In the genomic region with DNA sequence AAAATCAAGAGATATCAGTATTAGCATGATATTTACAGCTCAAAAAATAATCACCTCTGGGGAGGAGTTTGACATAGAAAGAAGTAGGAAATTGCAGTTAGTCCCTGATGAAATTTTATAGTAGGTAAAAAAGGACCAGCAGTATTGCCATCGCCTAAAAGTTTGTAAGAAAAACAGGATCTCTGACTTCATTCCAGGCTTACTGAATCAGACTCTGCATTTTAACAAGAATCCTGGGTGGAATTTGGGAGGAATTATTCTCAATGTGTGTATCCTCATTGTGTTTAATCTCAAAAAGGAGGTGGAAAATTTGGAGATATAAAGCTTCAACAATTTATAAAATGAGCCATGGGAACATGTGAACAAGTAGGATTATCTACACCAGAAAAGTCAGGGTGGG, we compare ENCODE assay signal across 16 cellular contexts. TPM values are rescaled to one million over a fixed set of nuclear protein-coding genes. Genes with fewer than 3 reads are reported as not detected.
A peak's percentile ranks its signal among the peaks of the same experiment; 100 is the strongest.
DNase-seq lines count a peak whose midpoint lies in the region; ATAC-seq, FAIRE-seq and TF ChIP-seq lines count a peak whose summit lies in the region.
"Had no signal": no experiment of that assay in that cellular context is flagged by ENCODE, and none has a peak within 500 bp of the region (broad histone marks: within the 10 kb centered on the region; RNA-seq: fewer than 3 reads in every experiment).

No MANE protein-coding gene starts in this region.

- H2AFZ ChIP-seq in GM23248, result no peak overlapping the region; the same call in 1 of the 2 replicates

- no peaks in the 10 kb centered on the region for H3K9me3 Mint-ChIP-seq in central memory CD8-positive, alpha-beta T cell
- H3K9me3 Mint-ChIP-seq: CD4-positive, alpha-beta T cell had no signal

- H3K9me3 ChIP-seq in A549 (peaks cover 28% of the 10 kb centered on the region), GM23248 (ENCODE audit: low read depth) (no peaks in the 10 kb centered on the region)
- H3K9me3 ChIP-seq in effector memory CD4-positive, alpha-beta T cell (ENCODE audit: control insufficient read depth, low read length), result no peaks in the 10 kb centered on the region
- H3K9me3 ChIP-seq: Peyer's patch had no signal

- no peak for ATAC-seq in A549
- ATAC-seq in central memory CD8-positive, alpha-beta T cell (replicated peaks; ENCODE audit: extremely low read depth, poor library complexity, severe bottlenecking), result no peak
- ATAC-seq in left lobe of liver, result no peak
- no peak for ATAC-seq in Right ventricle myocardium superior (ENCODE audit: poor library complexity)
- ATAC-seq: K562 had no signal

- in situ Hi-C loops in GM23248 (cut with MboI), result no loop called here

- peaks cover 43% of the 10 kb centered on the region for H3F3A ChIP-seq in GM23248 (ENCODE audit: insufficient read depth)

- H3K9me2 ChIP-seq in GM23248 (ENCODE audit: insufficient read depth), result no peaks in the 10 kb centered on the region

- POLR2A ChIA-PET in A549 (lab: Yijun Ruan, JAX), result no interaction called here

- TF ChIP-seq POLR2A in A549 (IDR thresholded peaks at IDR 0.05; ENCODE audit: low read length), result no peak

- 87% methylated on average over 1 of the region's 1 CpG for WGBS in A549 (ENCODE audit: missing lambda C conversion rate)
- 35 to 47% methylated on average over 1 of the region's 1 CpG for WGBS in GM23248 (ENCODE audit: low coverage in 1 of 2, low lambda C conversion rate in 2 of 2, missing lambda C conversion rate in 2 of 2), 2 experiments

- TF ChIP-seq CTCF in A549 (IDR thresholded peaks at IDR 0.05), result no peak
- TF ChIP-seq CTCF in fibroblast of pulmonary artery (IDR thresholded peaks at IDR 0.05; ENCODE audit: low read length, missing control alignments), result no peak

- no peaks in the 10 kb centered on the region for H3K27me3 ChIP-seq in GM23248 (replicated peaks; ENCODE audit: insufficient read depth)
- H3K27me3 ChIP-seq in effector memory CD4-positive, alpha-beta T cell (replicated peaks; ENCODE audit: control insufficient read depth, insufficient read depth, low read length, poor library complexity, severe bottlenecking), result no peaks in the 10 kb centered on the region
- H3K27me3 ChIP-seq: Peyer's patch had no signal

- no peak for TF ChIP-seq RAD21 in A549 (conservative IDR thresholded peaks at IDR 0.05 in 1 of 2, IDR thresholded peaks at IDR 0.05 in 1 of 2)

- intact Hi-C loops in Right ventricle myocardium superior (cut with DNase I), result no loop called here

- H3K36me3 Mint-ChIP-seq in central memory CD8-positive, alpha-beta T cell (ENCODE audit: insufficient read depth), result peaks cover 14% of the 10 kb centered on the region

- no peaks in the 10 kb centered on the region for H3K36me3 ChIP-seq in GM23248 (ENCODE audit: low read depth)
- no peaks in the 10 kb centered on the region for H3K36me3 ChIP-seq in effector memory CD4-positive, alpha-beta T cell (ENCODE audit: control insufficient read depth, insufficient read depth, low read length)
- H3K36me3 ChIP-seq: Peyer's patch had no signal

- no peak overlapping the region for H3K4me3 Mint-ChIP-seq in central memory CD8-positive, alpha-beta T cell
- H3K4me3 Mint-ChIP-seq: CD4-positive, alpha-beta T cell had no signal

- CTCF ChIA-PET in A549 (lab: Yijun Ruan, JAX), result interaction anchor here (1.1 kb wide), 1 partner anchor 15 kb away, joined by 3 read pairs; no protein-coding TSS in a partner anchor

- no peaks in the 10 kb centered on the region for H4K20me1 ChIP-seq in GM23248 (ENCODE audit: insufficient read depth)

- peaks cover 61% of the 10 kb centered on the region for H3K4me1 ChIP-seq in A549
- peaks cover 64% of the 10 kb centered on the region for H3K4me1 ChIP-seq in GM23248 (ENCODE audit: insufficient read depth)
- H3K4me1 ChIP-seq in effector memory CD4-positive, alpha-beta T cell (ENCODE audit: control insufficient read depth, insufficient read depth, low read length, poor library complexity, severe bottlenecking), result no peaks in the 10 kb centered on the region
- H3K4me1 ChIP-seq: Peyer's patch had no signal

- H3K27ac ChIP-seq in A549 (peak overlapping the region; percentile 92 to 98), GM23248 (peak overlapping the region; percentile 21)
- H3K27ac ChIP-seq in effector memory CD4-positive, alpha-beta T cell (ENCODE audit: insufficient read depth, low read length, poor library complexity, severe bottlenecking), result no peak overlapping the region
- H3K27ac ChIP-seq: Peyer's patch had no signal

- H3K4me2 ChIP-seq in A549 (no peak overlapping the region), GM23248 (ENCODE audit: unreplicated experiment) (peak overlapping the region; percentile 52)

- H3K27me3 Mint-ChIP-seq in central memory CD8-positive, alpha-beta T cell, result no peaks in the 10 kb centered on the region
- H3K27me3 Mint-ChIP-seq: CD4-positive, alpha-beta T cell had no signal

- FAIRE-seq in A549 (lab: Jason Lieb, UNC), result no peak
- FAIRE-seq: GM12892, H54, K562 had no signal

- TF ChIP-seq EP300 in A549 (IDR thresholded peaks at IDR 0.05), result no peak

- no peak for DNase-seq in A549 (ENCODE audit: low read depth in 1 of 2, low spot score in 1 of 2)
- DNase-seq in GM23248, result peak; percentile 53
- no peak for DNase-seq in central memory CD8-positive, alpha-beta T cell (ENCODE audit: low spot score in 2 of 2)
- peak; percentile 19 for DNase-seq in fibroblast of pulmonary artery (ENCODE audit: low read depth)
- DNase-seq in left lobe of liver (ENCODE audit: low spot score), result no peak
- no peak for DNase-seq in amygdala (lab: John Stamatoyannopoulos, UW)
- no peak for DNase-seq in effector memory CD4-positive, alpha-beta T cell
- no peak for DNase-seq in Right ventricle myocardium superior
- DNase-seq: 8988T; CD4-positive, alpha-beta T cell; NCI-H1105; NCI-H2081 treated with DMSO at 0.1 percent for 48 hours; Peyer's patch had no signal

- no peaks in the 10 kb centered on the region for H3K79me2 ChIP-seq in GM23248 (ENCODE audit: insufficient read depth)

- peak overlapping the region; percentile 62 for H3K27ac Mint-ChIP-seq in central memory CD8-positive, alpha-beta T cell (ENCODE audit: low read depth)
- H3K27ac Mint-ChIP-seq: CD4-positive, alpha-beta T cell had no signal

- H3K4me3 ChIP-seq in A549 (no peak overlapping the region), GM23248 (no peak overlapping the region), fibroblast of pulmonary artery (replicated peaks; ENCODE audit: low read depth, low read length) (no peak overlapping the region)
- H3K4me3 ChIP-seq in effector memory CD4-positive, alpha-beta T cell (ENCODE audit: insufficient read depth, low read depth, low read length, poor library complexity, severe bottlenecking), result no peak overlapping the region
- H3K4me3 ChIP-seq: K562, Peyer's patch had no signal

- H3K4me1 Mint-ChIP-seq in central memory CD8-positive, alpha-beta T cell, result peaks cover 24% of the 10 kb centered on the region

- no peak overlapping the region for H3K9ac ChIP-seq in GM23248

TF ChIP-seq in A549, 52 proteins besides CTCF, POLR2A, EP300 and RAD21:
- TF ChIP-seq RNF2 (IDR thresholded peaks at IDR 0.05; ENCODE audit: borderline replicate concordance, low read depth), result no peak
- TF ChIP-seq, protein P1, sequence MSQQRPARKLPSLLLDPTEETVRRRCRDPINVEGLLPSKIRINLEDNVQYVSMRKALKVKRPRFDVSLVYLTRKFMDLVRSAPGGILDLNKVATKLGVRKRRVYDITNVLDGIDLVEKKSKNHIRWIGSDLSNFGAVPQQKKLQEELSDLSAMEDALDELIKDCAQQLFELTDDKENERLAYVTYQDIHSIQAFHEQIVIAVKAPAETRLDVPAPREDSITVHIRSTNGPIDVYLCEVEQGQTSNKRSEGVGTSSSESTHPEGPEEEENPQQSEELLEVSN (IDR thresholded peaks at IDR 0.05; ENCODE audit: borderline replicate concordance, low read depth), result no peak
- no peak for TF ChIP-seq CHD2 (IDR thresholded peaks at IDR 0.05; ENCODE audit: low read length, partially characterized antibody)
- no peak for TF ChIP-seq SREBF2 (IDR thresholded peaks at IDR 0.05)
- no peak for TF ChIP-seq JUN (IDR thresholded peaks at IDR 0.05)
- TF ChIP-seq PHF8 (IDR thresholded peaks at IDR 0.05; ENCODE audit: borderline replicate concordance, low read depth), result no peak
- TF ChIP-seq BHLHE40 (IDR thresholded peaks at IDR 0.05; ENCODE audit: low read depth, low read length), result no peak
- no peak for TF ChIP-seq TP53 (CRISPR knock-in tag; IDR thresholded peaks at IDR 0.05)
- TF ChIP-seq, protein P2, sequence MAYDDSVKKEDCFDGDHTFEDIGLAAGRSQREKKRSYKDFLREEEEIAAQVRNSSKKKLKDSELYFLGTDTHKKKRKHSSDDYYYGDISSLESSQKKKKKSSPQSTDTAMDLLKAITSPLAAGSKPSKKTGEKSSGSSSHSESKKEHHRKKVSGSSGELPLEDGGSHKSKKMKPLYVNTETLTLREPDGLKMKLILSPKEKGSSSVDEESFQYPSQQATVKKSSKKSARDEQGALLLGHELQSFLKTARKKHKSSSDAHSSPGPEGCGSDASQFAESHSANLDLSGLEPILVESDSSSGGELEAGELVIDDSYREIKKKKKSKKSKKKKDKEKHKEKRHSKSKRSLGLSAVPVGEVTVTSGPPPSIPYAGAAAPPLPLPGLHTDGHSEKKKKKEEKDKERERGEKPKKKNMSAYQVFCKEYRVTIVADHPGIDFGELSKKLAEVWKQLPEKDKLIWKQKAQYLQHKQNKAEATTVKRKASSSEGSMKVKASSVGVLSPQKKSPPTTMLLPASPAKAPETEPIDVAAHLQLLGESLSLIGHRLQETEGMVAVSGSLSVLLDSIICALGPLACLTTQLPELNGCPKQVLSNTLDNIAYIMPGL (CRISPR knock-in tag; IDR thresholded peaks at IDR 0.05; ENCODE audit: borderline replicate concordance), result no peak
- TF ChIP-seq ESRRA (IDR thresholded peaks at IDR 0.05; ENCODE audit: borderline replicate concordance, low read length), result no peak
TF ChIP-seq in A549: peak in this region for 0.

RNA-seq across cellular contexts. Expression of a gene that starts 31.2 kb away (rescaled TPM):
- 167 and 182 TPM in 2 replicates for polyA plus RNA-seq in A549 (2011; rRNA removed)
- 48.3 and 55.8 TPM in 2 replicates for polyA plus RNA-seq in A549 (2012; cell fraction: cytosol; rRNA removed)
- 55.1 and 61.8 TPM in 2 replicates for polyA plus RNA-seq in A549 (2012; cell fraction: nucleus; rRNA removed)
- 104 to 107 TPM (median 105 TPM) in 3 replicates for polyA plus RNA-seq in A549 (2017; fragmentation: RNase III; extraction: RNeasy Plus Mini Kit Qiagen cat#74134 plus additional on column Dnase treatment)
- polyA minus RNA-seq in A549 (2011; rRNA and poly(A)+ RNA removed), result 169 and 178 TPM in 2 replicates
- total RNA-seq in GM23248 (2014; rRNA removed; shearing (Covaris generic)), result 227 and 232 TPM in 2 replicates
- 237 and 238 TPM in 2 replicates for polyA plus RNA-seq in GM23248 (2016; fragmentation: Nextera tagmentation; extraction: Ambion mirVana)
- total RNA-seq in left lobe of liver, result 26.1 TPM
- 31.5 TPM for total RNA-seq in Right ventricle myocardium superior

Comparison
In these comparisons a context has a peak if more than half of its experiments do, and no peak if none do; other contexts are left out.
1. DNase-seq: peak in GM23248 (single experiment) and fibroblast of pulmonary artery (single experiment); none in A549 (0 of 2), central memory CD8-positive, alpha-beta T cell (0 of 2), left lobe of liver (single experiment), amygdala (0 of 56), effector memory CD4-positive, alpha-beta T cell (0 of 3) and Right ventricle myocardium superior (single experiment).